1 cellular context compared by ENCODE assay signal in the genomic region with DNA sequence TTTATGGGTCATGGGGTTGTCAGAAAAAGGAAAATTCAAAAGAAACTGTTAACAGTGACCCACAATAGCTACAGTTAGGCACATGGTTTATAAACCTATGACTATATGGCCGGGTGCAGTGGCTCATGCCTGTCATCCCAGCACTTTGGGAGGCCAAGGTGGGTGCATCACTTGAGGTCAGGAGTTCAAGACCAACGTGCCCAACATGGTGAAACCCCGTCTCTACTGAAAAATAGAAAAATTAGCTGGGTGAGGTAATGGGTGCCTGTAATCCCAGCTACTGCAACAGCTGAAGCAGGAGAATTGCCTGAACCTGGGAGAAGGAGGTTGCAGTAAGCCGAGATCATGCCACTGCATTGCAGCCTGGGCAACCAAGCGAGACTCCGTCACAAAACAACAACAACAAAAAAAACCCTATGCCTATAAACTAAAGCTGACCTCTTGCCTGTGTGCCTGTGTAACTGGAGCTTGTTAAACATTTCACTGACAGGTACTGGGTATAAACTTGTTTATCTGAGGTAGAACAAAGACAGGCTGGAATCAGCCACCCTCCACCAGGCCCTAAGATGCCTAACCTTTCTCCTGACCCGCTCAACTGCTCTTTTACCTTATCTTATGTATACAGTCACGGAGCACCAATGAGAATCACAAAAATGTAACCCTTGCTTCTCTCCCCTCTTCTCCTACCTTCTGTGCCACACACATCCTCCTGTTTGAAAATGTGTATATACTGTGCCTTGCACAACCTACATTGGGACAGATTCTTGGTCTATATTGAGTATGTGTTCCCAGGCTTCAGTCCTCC.
TF ChIP-seq lines count a peak whose summit lies in the region.

No MANE protein-coding gene starts in this region.

TF ChIP-seq in HepG2, 621 proteins besides CTCF, POLR2A, EP300 and RAD21 (continued from another document and continues in another):
- TF ChIP-seq ZNF253 (CRISPR knock-in tag; IDR thresholded peaks at IDR 0.05; ENCODE audit: borderline replicate concordance) (no peak), ESRRA (CRISPR knock-in tag; IDR thresholded peaks at IDR 0.05; ENCODE audit: low read depth) (peak; percentile 56), ZNF878 (CRISPR knock-in tag; IDR thresholded peaks at IDR 0.05) (no peak), GATAD2A (CRISPR knock-in tag; IDR thresholded peaks at IDR 0.05) (peak; percentile 83), NFRKB (IDR thresholded peaks at IDR 0.05) (no peak), MAZ (IDR thresholded peaks at IDR 0.05; ENCODE audit: borderline replicate concordance, low read depth, low read length) (no peak), MAZ (CRISPR knock-in tag; IDR thresholded peaks at IDR 0.05; ENCODE audit: low read depth) (no peak), CC2D1A (CRISPR knock-in tag; IDR thresholded peaks at IDR 0.05) (no peak), ZNF121 (CRISPR knock-in tag; IDR thresholded peaks at IDR 0.05) (peak; percentile 99), SUZ12 (IDR thresholded peaks at IDR 0.05; ENCODE audit: low read depth, low read length) (no peak), HNF4A (CRISPR knock-in tag; IDR thresholded peaks at IDR 0.05) (peak; percentile 66), ZNF547 (CRISPR knock-in tag; IDR thresholded peaks at IDR 0.05) (no peak), ZNF724P (CRISPR knock-in tag; IDR thresholded peaks at IDR 0.05; ENCODE audit: borderline replicate concordance) (no peak), ZNF432 (CRISPR knock-in tag; IDR thresholded peaks at IDR 0.05; ENCODE audit: borderline replicate concordance) (no peak), TSC22D2 (CRISPR knock-in tag; IDR thresholded peaks at IDR 0.05; ENCODE audit: borderline replicate concordance) (no peak), EED (CRISPR knock-in tag; IDR thresholded peaks at IDR 0.05) (no peak), HDAC2 (CRISPR knock-in tag; IDR thresholded peaks at IDR 0.05) (peak; percentile 70), ZNF619 (CRISPR knock-in tag; IDR thresholded peaks at IDR 0.05) (no peak), ZNF550 (CRISPR knock-in tag; IDR thresholded peaks at IDR 0.05; ENCODE audit: borderline replicate concordance) (no peak), KLF6 (CRISPR knock-in tag; IDR thresholded peaks at IDR 0.05) (no peak), ZBTB42 (CRISPR knock-in tag; IDR thresholded peaks at IDR 0.05) (no peak), SIN3B (IDR thresholded peaks at IDR 0.05; ENCODE audit: low read length) (no peak), TEAD3 (CRISPR knock-in tag; optimal IDR thresholded peaks at IDR 0.05; ENCODE audit: borderline replicate concordance) (peak; percentile 76), ZNF101 (CRISPR knock-in tag; IDR thresholded peaks at IDR 0.05; ENCODE audit: borderline replicate concordance, low read depth) (no peak), ATF7-NPFF (CRISPR knock-in tag; IDR thresholded peaks at IDR 0.05; ENCODE audit: low read depth) (no peak), ZNF652 (CRISPR knock-in tag; IDR thresholded peaks at IDR 0.05; ENCODE audit: borderline replicate concordance, low read depth) (peak; percentile 90), ZNF75D (CRISPR knock-in tag; IDR thresholded peaks at IDR 0.05; ENCODE audit: borderline replicate concordance) (no peak), MEIS2 (CRISPR knock-in tag; IDR thresholded peaks at IDR 0.05) (peak; percentile 33; the same call in 1 of the 2 replicates), MYC (CRISPR knock-in tag; IDR thresholded peaks at IDR 0.05; ENCODE audit: borderline replicate concordance) (no peak), NCOA2 (CRISPR knock-in tag; IDR thresholded peaks at IDR 0.05) (peak; percentile 70), CCDC6 (CRISPR knock-in tag; IDR thresholded peaks at IDR 0.05) (no peak), ZNF564 (CRISPR knock-in tag; IDR thresholded peaks at IDR 0.05) (no peak), CENPT (CRISPR knock-in tag; IDR thresholded peaks at IDR 0.05; ENCODE audit: low read depth) (no peak), ZSCAN22 (CRISPR knock-in tag; IDR thresholded peaks at IDR 0.05) (no peak), MBD4 (IDR thresholded peaks at IDR 0.05; ENCODE audit: borderline replicate concordance, low read length) (0 out of 2 replicates have a peak, but pooled peaks have one; percentile 43), ZNF138 (CRISPR knock-in tag; IDR thresholded peaks at IDR 0.05; ENCODE audit: low read depth) (no peak), ZNF468 (CRISPR knock-in tag; IDR thresholded peaks at IDR 0.05) (no peak), ZNF83 (CRISPR knock-in tag; IDR thresholded peaks at IDR 0.05; ENCODE audit: borderline replicate concordance) (no peak), U2AF2 (IDR thresholded peaks at IDR 0.05; ENCODE audit: low read depth, low read length) (no peak), WIZ (CRISPR knock-in tag; IDR thresholded peaks at IDR 0.05) (no peak), NFKBIZ (CRISPR knock-in tag; IDR thresholded peaks at IDR 0.05) (no peak)
- TF ChIP-seq, protein P1, sequence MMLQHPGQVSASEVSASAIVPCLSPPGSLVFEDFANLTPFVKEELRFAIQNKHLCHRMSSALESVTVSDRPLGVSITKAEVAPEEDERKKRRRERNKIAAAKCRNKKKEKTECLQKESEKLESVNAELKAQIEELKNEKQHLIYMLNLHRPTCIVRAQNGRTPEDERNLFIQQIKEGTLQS (CRISPR knock-in tag; IDR thresholded peaks at IDR 0.05), result no peak
- TF ChIP-seq, protein P2, sequence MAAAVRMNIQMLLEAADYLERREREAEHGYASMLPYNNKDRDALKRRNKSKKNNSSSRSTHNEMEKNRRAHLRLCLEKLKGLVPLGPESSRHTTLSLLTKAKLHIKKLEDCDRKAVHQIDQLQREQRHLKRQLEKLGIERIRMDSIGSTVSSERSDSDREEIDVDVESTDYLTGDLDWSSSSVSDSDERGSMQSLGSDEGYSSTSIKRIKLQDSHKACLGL (CRISPR knock-in tag; IDR thresholded peaks at IDR 0.05), result no peak
- TF ChIP-seq, protein P3, sequence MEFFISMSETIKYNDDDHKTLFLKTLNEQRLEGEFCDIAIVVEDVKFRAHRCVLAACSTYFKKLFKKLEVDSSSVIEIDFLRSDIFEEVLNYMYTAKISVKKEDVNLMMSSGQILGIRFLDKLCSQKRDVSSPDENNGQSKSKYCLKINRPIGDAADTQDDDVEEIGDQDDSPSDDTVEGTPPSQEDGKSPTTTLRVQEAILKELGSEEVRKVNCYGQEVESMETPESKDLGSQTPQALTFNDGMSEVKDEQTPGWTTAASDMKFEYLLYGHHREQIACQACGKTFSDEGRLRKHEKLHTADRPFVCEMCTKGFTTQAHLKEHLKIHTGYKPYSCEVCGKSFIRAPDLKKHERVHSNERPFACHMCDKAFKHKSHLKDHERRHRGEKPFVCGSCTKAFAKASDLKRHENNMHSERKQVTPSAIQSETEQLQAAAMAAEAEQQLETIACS (CRISPR knock-in tag; IDR thresholded peaks at IDR 0.05), result no peak
- TF ChIP-seq, protein P4, sequence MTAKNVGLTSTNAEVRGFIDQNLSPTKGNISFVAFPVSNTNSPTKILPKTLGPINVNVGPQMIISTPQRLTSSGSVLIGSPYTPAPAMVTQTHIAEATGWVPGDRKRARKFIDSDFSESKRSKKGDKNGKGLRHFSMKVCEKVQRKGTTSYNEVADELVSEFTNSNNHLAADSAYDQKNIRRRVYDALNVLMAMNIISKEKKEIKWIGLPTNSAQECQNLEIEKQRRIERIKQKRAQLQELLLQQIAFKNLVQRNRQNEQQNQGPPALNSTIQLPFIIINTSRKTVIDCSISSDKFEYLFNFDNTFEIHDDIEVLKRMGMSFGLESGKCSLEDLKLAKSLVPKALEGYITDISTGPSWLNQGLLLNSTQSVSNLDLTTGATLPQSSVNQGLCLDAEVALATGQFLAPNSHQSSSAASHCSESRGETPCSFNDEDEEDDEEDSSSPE (CRISPR knock-in tag; IDR thresholded peaks at IDR 0.05), result no peak
- TF ChIP-seq, protein P5, sequence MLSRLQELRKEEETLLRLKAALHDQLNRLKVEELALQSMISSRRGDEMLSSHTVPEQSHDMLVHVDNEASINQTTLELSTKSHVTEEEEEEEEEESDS (CRISPR knock-in tag; IDR thresholded peaks at IDR 0.05; ENCODE audit: borderline replicate concordance), result peak; percentile 76; the same call in 1 of the 2 replicates
- TF ChIP-seq, protein P6, sequence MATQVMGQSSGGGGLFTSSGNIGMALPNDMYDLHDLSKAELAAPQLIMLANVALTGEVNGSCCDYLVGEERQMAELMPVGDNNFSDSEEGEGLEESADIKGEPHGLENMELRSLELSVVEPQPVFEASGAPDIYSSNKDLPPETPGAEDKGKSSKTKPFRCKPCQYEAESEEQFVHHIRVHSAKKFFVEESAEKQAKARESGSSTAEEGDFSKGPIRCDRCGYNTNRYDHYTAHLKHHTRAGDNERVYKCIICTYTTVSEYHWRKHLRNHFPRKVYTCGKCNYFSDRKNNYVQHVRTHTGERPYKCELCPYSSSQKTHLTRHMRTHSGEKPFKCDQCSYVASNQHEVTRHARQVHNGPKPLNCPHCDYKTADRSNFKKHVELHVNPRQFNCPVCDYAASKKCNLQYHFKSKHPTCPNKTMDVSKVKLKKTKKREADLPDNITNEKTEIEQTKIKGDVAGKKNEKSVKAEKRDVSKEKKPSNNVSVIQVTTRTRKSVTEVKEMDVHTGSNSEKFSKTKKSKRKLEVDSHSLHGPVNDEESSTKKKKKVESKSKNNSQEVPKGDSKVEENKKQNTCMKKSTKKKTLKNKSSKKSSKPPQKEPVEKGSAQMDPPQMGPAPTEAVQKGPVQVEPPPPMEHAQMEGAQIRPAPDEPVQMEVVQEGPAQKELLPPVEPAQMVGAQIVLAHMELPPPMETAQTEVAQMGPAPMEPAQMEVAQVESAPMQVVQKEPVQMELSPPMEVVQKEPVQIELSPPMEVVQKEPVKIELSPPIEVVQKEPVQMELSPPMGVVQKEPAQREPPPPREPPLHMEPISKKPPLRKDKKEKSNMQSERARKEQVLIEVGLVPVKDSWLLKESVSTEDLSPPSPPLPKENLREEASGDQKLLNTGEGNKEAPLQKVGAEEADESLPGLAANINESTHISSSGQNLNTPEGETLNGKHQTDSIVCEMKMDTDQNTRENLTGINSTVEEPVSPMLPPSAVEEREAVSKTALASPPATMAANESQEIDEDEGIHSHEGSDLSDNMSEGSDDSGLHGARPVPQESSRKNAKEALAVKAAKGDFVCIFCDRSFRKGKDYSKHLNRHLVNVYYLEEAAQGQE (IDR thresholded peaks at IDR 0.05; ENCODE audit: borderline replicate concordance in 1 of 2, low read depth in 1 of 2, low read length in 2 of 2), result no peak
- TF ChIP-seq, protein P7, sequence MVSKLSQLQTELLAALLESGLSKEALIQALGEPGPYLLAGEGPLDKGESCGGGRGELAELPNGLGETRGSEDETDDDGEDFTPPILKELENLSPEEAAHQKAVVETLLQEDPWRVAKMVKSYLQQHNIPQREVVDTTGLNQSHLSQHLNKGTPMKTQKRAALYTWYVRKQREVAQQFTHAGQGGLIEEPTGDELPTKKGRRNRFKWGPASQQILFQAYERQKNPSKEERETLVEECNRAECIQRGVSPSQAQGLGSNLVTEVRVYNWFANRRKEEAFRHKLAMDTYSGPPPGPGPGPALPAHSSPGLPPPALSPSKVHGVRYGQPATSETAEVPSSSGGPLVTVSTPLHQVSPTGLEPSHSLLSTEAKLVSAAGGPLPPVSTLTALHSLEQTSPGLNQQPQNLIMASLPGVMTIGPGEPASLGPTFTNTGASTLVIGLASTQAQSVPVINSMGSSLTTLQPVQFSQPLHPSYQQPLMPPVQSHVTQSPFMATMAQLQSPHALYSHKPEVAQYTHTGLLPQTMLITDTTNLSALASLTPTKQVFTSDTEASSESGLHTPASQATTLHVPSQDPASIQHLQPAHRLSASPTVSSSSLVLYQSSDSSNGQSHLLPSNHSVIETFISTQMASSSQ (IDR thresholded peaks at IDR 0.05; ENCODE audit: low read depth), result no peak
- TF ChIP-seq, protein P7 (CRISPR knock-in tag; IDR thresholded peaks at IDR 0.05; ENCODE audit: borderline replicate concordance), result peak; percentile 54; the same call in 1 of the 2 replicates
- TF ChIP-seq, protein P8, sequence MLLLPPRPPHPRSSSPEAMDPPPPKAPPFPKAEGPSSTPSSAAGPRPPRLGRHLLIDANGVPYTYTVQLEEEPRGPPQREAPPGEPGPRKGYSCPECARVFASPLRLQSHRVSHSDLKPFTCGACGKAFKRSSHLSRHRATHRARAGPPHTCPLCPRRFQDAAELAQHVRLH (CRISPR knock-in tag; IDR thresholded peaks at IDR 0.05; ENCODE audit: borderline replicate concordance, low read depth), result peak; percentile 80
- TF ChIP-seq, protein P9, sequence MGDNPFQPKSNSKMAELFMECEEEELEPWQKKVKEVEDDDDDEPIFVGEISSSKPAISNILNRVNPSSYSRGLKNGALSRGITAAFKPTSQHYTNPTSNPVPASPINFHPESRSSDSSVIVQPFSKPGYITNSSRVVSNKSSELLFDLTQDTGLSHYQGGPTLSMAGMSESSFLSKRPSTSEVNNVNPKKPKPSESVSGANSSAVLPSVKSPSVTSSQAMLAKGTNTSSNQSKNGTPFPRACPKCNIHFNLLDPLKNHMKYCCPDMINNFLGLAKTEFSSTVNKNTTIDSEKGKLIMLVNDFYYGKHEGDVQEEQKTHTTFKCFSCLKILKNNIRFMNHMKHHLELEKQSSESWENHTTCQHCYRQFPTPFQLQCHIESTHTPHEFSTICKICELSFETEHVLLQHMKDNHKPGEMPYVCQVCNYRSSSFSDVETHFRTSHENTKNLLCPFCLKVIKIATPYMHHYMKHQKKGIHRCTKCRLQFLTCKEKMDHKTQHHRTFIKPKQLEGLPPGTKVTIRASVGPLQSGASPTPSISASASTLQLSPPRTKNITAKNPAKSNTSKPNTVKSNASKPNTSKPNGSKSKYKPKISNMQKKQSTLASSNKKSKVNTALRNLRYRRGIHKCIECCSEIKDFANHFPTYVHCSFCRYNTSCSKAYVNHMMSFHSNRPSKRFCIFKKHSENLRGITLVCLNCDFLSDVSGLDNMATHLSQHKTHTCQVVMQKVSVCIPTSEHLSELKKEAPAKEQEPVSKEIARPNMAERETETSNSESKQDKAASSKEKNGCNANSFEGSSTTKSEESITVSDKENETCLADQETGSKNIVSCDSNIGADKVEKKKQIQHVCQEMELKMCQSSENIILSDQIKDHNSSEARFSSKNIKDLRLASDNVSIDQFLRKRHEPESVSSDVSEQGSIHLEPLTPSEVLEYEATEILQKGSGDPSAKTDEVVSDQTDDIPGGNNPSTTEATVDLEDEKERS (CRISPR knock-in tag; IDR thresholded peaks at IDR 0.05), result no peak; the same call in 1 of the 2 replicates
- TF ChIP-seq, protein P10, sequence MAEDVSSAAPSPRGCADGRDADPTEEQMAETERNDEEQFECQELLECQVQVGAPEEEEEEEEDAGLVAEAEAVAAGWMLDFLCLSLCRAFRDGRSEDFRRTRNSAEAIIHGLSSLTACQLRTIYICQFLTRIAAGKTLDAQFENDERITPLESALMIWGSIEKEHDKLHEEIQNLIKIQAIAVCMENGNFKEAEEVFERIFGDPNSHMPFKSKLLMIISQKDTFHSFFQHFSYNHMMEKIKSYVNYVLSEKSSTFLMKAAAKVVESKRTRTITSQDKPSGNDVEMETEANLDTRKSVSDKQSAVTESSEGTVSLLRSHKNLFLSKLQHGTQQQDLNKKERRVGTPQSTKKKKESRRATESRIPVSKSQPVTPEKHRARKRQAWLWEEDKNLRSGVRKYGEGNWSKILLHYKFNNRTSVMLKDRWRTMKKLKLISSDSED (CRISPR knock-in tag; IDR thresholded peaks at IDR 0.05), result no peak
